13 cellular contexts compared by ENCODE assay signal in genomic region chr15:51266548-51266947, GRCh38.
DNase-seq lines count a peak whose midpoint lies in the region; ATAC-seq, FAIRE-seq and TF ChIP-seq lines count a peak whose summit lies in the region.
"Had no signal": no experiment of that assay in that cellular context is flagged by ENCODE, and none has a peak within 500 bp of the region (broad histone marks: within the 10 kb centered on the region; RNA-seq: fewer than 3 reads in every experiment).

No MANE protein-coding gene starts in this region.

- H3K27me3 ChIP-seq in adipocyte (replicated peaks; ENCODE audit: control insufficient read depth, insufficient read depth, low read length) (no peaks in the 10 kb centered on the region), right cardiac atrium (ENCODE audit: control insufficient read depth, insufficient read depth) (no peaks in the 10 kb centered on the region), sigmoid colon (peaks cover 0 to 25% (median 3%) of the 10 kb centered on the region in 3 donors), HepG2 (ENCODE audit: control insufficient read depth in 1 of 2, insufficient read depth in 2 of 2, low read length in 2 of 2) (no peaks in the 10 kb centered on the region)

- TF ChIP-seq POLR2A in sigmoid colon (IDR thresholded peaks at IDR 0.05) (no peak), HepG2 (IDR thresholded peaks at IDR 0.05; ENCODE audit: insufficient read depth in 1 of 2, low read depth in 2 of 2, low read length in 2 of 2) (no peak)

- H3K9me3 ChIP-seq in adipocyte (ENCODE audit: control insufficient read depth, low read length) = peaks cover 5% of the 10 kb centered on the region
- H3K9me3 ChIP-seq in right cardiac atrium (ENCODE audit: control insufficient read depth, low read length) = no peaks in the 10 kb centered on the region
- H3K9me3 ChIP-seq in sigmoid colon = no peaks in the 10 kb centered on the region
- H3K9me3 ChIP-seq in HepG2 (ENCODE audit: low read length) = peaks cover 3% of the 10 kb centered on the region; the same call in 1 of the 2 replicates

- CTCF ChIA-PET in Calu3 (lab: Charles Lee) (interaction anchor here (0.8 kb wide), 1 partner anchor 74 kb away, joined by 3 read pairs; no protein-coding TSS in a partner anchor), HepG2 (lab: Yijun Ruan, JAX; ENCODE audit: low intra/inter-chr PET ratio, low total read pairs) (no interaction called here)

- H2AFZ ChIP-seq in HepG2 (ENCODE audit: low read length) = no peak overlapping the region

- no peaks in the 10 kb centered on the region for H3K36me3 ChIP-seq in adipocyte (ENCODE audit: control insufficient read depth, insufficient read depth, low read length, severe bottlenecking)
- no peaks in the 10 kb centered on the region for H3K36me3 ChIP-seq in sigmoid colon
- no peaks in the 10 kb centered on the region for H3K36me3 ChIP-seq in HepG2 (replicated peaks in 1 of 2; ENCODE audit: control insufficient read depth in 1 of 2, insufficient read depth in 2 of 2, low read length in 2 of 2)

- TF ChIP-seq EP300 in sigmoid colon (IDR thresholded peaks at IDR 0.05) = no peak
- TF ChIP-seq EP300 in HepG2 (IDR thresholded peaks at IDR 0.05; ENCODE audit: low read depth in 2 of 2, low read length in 2 of 2) = no peak
- no peak for TF ChIP-seq EP300 in HepG2 (CRISPR knock-in tag; IDR thresholded peaks at IDR 0.05; ENCODE audit: borderline replicate concordance)

- DNase-seq in Calu3 (no peak), adipocyte (ENCODE audit: low read depth) (peak; percentile 35), right cardiac atrium (peak in 1 of 3 donors; percentile 50), sigmoid colon (no peak), NCI-H146 (lab: John Stamatoyannopoulos, UW) (no peak), HepG2 (ENCODE audit: low spot score) (no peak)
- no peak for DNase-seq in activated CD4-positive, CD25-positive, alpha-beta regulatory T cell (lab: John Stamatoyannopoulos, UW)
- DNase-seq: activated CD4-positive, alpha-beta T cell treated with anti-CD3 and anti-CD28 coated beads for 36 hours; activated naive CD8-positive, alpha-beta T cell treated with anti-CD3 and anti-CD28 coated beads for 36 hours; stimulated activated naive B cell treated with anti-CD40 and anti-IgM and Interleukin-4, amounts not matched to agents 10 μg/mL and 1 μg/mL and 100 μg/mL, for 72 hours had no signal

- H3K36me3 Mint-ChIP-seq in Calu3 (ENCODE audit: insufficient read depth, unreplicated experiment) = no peaks in the 10 kb centered on the region
- H3K36me3 Mint-ChIP-seq: activated naive CD8-positive, alpha-beta T cell treated with anti-CD3 and anti-CD28 coated beads for 36 hours; stimulated activated naive B cell treated with anti-CD40 and anti-IgM and Interleukin-4, amounts not matched to agents 10 μg/mL and 1 μg/mL and 100 μg/mL, for 72 hours had no signal

- BruUV-seq in Calu3 (replicated peaks; lab: Mats Ljungman, UMichigan) = no TSS peak
- no TSS peak for BruUV-seq in HepG2 (replicated peaks; lab: Mats Ljungman, UMichigan)

- H3K27ac ChIP-seq in right cardiac atrium (ENCODE audit: low read length) = no peak overlapping the region
- H3K27ac ChIP-seq in sigmoid colon = no peak overlapping the region
- no peak overlapping the region for H3K27ac ChIP-seq in HepG2 (ENCODE audit: extremely low read length, insufficient read depth, low read length)

- peaks cover 49% of the 10 kb centered on the region for H3K4me1 ChIP-seq in adipocyte (ENCODE audit: control insufficient read depth, insufficient read depth, low read length)
- no peaks in the 10 kb centered on the region for H3K4me1 ChIP-seq in right cardiac atrium (ENCODE audit: control insufficient read depth, insufficient read depth, low read length)
- peaks cover 0 to 18% (median 12%) of the 10 kb centered on the region in 4 donors for H3K4me1 ChIP-seq in sigmoid colon
- H3K4me1 ChIP-seq in HepG2 (ENCODE audit: insufficient read depth, low read length) = no peaks in the 10 kb centered on the region

- WGBS in right cardiac atrium = 37% methylated on average over 9 of the region's 9 CpGs
- 51 to 54% methylated on average over 9 of the region's 9 CpGs for WGBS in sigmoid colon, 2 donors
- WGBS in HepG2 (ENCODE audit: low lambda C conversion rate) = 87% methylated on average over 9 of the region's 9 CpGs

- H3K9me3 Mint-ChIP-seq in Calu3 (ENCODE audit: low read depth, unreplicated experiment) = no peaks in the 10 kb centered on the region

- in situ Hi-C loops in HepG2 (cut with HindIII; ENCODE audit: extremely low pct_ligation_motif_present, low pct_unique_long_range_greater_than_20kb) = no loop called here

- TF ChIP-seq RAD21 in HepG2 (CRISPR knock-in tag; IDR thresholded peaks at IDR 0.05) = no peak

- FAIRE-seq in HepG2 (lab: Jason Lieb, UNC) = no peak
- FAIRE-seq: endothelial cell of umbilical vein, GM12891 had no signal

- TF ChIP-seq CTCF in Calu3 (IDR thresholded peaks at IDR 0.05; ENCODE audit: unreplicated experiment) (no peak), sigmoid colon (IDR thresholded peaks at IDR 0.05) (no peak), HepG2 (CRISPR knock-in tag; IDR thresholded peaks at IDR 0.05) (no peak)

- ATAC-seq in right cardiac atrium (peak; percentile 27 to 46), HG02870 (IDR thresholded peaks at IDR 0.05; ENCODE audit: unreplicated experiment) (no peak), HepG2 (no peak)
- ATAC-seq: activated CD4-positive, alpha-beta T cell treated with anti-CD3 and anti-CD28 coated beads for 36 hours had no signal

- intact Hi-C loops in Calu3 (cut with micrococcal nuclease; ENCODE audit: unreplicated experiment) (no loop called here), right cardiac atrium (cut with DNase I) (no loop called here), sigmoid colon (cut with DNase I) (no loop called here), HepG2 (cut with micrococcal nuclease; ENCODE audit: unreplicated experiment) (no loop called here)

- H3K4me2 ChIP-seq in HepG2 (ENCODE audit: low read depth, low read length) = no peak overlapping the region

- peak overlapping the region; percentile 51 for H3K4me3 Mint-ChIP-seq in Calu3 (ENCODE audit: low read depth, unreplicated experiment)
- H3K4me3 Mint-ChIP-seq: activated CD4-positive, alpha-beta T cell treated with anti-CD3 and anti-CD28 coated beads for 36 hours; activated naive CD8-positive, alpha-beta T cell treated with anti-CD3 and anti-CD28 coated beads for 36 hours had no signal

- H3K4me1 Mint-ChIP-seq in Calu3 (ENCODE audit: low read depth, unreplicated experiment) = peaks cover 8% of the 10 kb centered on the region
- H3K4me1 Mint-ChIP-seq: activated naive CD8-positive, alpha-beta T cell treated with anti-CD3 and anti-CD28 coated beads for 36 hours had no signal

- H3K79me2 ChIP-seq in HepG2 (ENCODE audit: insufficient read depth, low read length) = no peaks in the 10 kb centered on the region

- POLR2A ChIA-PET in HepG2 (lab: Yijun Ruan, JAX) = no interaction called here

- peak overlapping the region; percentile 77 for H3K9ac ChIP-seq in adipocyte (ENCODE audit: low read length)
- no peak overlapping the region for H3K9ac ChIP-seq in HepG2 (ENCODE audit: insufficient read depth, low read depth, low read length)

- H3K4me3 ChIP-seq in adipocyte (ENCODE audit: low read length) (peak overlapping the region; percentile 78), right cardiac atrium (ENCODE audit: low read length) (peak overlapping the region; percentile 42), sigmoid colon (peak overlapping the region in 3 of 4 donors; percentile 35 to 55 (median 54)), HepG2 (replicated peaks in 1 of 3; ENCODE audit: insufficient read depth in 1 of 3, low read depth in 2 of 3, low read length in 3 of 3) (no peak overlapping the region)

- H3K27me3 Mint-ChIP-seq in Calu3 (ENCODE audit: unreplicated experiment) = no peaks in the 10 kb centered on the region

- H3K27ac Mint-ChIP-seq in Calu3 (ENCODE audit: unreplicated experiment) = no peak overlapping the region
- H3K27ac Mint-ChIP-seq: activated CD4-positive, alpha-beta T cell treated with anti-CD3 and anti-CD28 coated beads for 36 hours; activated naive CD8-positive, alpha-beta T cell treated with anti-CD3 and anti-CD28 coated beads for 36 hours; stimulated activated naive B cell treated with anti-CD40 and anti-IgM and Interleukin-4, amounts not matched to agents 10 μg/mL and 1 μg/mL and 100 μg/mL, for 72 hours had no signal

- H4K20me1 ChIP-seq in HepG2 (ENCODE audit: insufficient read depth, low read length) = 0 out of 2 replicates have a peak, but pooled peaks cover 3% of the 10 kb centered on the region

TF ChIP-seq in HepG2, 621 proteins besides CTCF, POLR2A, EP300 and RAD21 (continues in another document):
- TF ChIP-seq MAFF (IDR thresholded peaks at IDR 0.05; ENCODE audit: low read depth, low read length) (no peak), ARNTL (CRISPR knock-in tag; IDR thresholded peaks at IDR 0.05) (no peak), ZNF484 (CRISPR knock-in tag; IDR thresholded peaks at IDR 0.05; ENCODE audit: borderline replicate concordance, low read depth) (no peak), ELF1 (CRISPR knock-in tag; IDR thresholded peaks at IDR 0.05) (no peak), HDAC2 (CRISPR knock-in tag; IDR thresholded peaks at IDR 0.05) (no peak), ZBTB26 (CRISPR knock-in tag; IDR thresholded peaks at IDR 0.05; ENCODE audit: borderline replicate concordance) (no peak), PHF20 (CRISPR knock-in tag; IDR thresholded peaks at IDR 0.05) (no peak), ZNF83 (CRISPR knock-in tag; IDR thresholded peaks at IDR 0.05; ENCODE audit: borderline replicate concordance) (no peak)

Comparison
In these comparisons a context has a peak if more than half of its experiments do, and no peak if none do; other contexts are left out.
1. H3K4me3 ChIP-seq: peak in adipocyte (single experiment), right cardiac atrium (single experiment) and sigmoid colon (3 of 4); none in HepG2 (0 of 3).
2. ATAC-seq: peak in right cardiac atrium (2 of 2); none in HG02870 (single experiment) and HepG2 (single experiment).